ENCODE assay signal across 24 cellular contexts in the genomic region with DNA sequence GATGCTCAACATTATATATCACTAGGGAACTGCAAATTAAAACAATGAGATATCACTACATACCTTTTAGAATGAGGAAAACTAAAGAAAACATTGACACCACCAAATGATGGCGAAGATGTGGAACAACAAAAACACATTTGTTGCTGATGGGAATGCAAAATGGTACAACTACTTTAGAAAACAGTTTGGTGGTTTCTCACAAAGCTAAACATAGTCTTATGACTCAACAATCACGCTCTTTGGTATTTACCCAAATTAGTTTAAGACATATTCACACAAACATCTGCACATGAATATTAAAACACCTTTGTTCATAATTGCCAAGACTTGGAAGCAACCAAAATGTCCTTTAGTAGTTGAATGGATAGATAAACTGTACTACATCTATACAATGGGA.
"Had no signal": no experiment of that assay in that cellular context is flagged by ENCODE, and none has a peak within 500 bp of the region (broad histone marks: within the 10 kb centered on the region; RNA-seq: fewer than 3 reads in every experiment).

No MANE protein-coding gene starts in this region.

- FAIRE-seq: HepG2, RCC 7860 had no signal

- DNase-seq: IMR-90, Karpas-422, KG1, MV-4-11, NCI-H1092, NCI-H1105 treated with DMSO at 0.1 percent for 48 hours, NCI-H1417 treated with DMSO at 0.1 percent for 48 hours, NCI-H146, NCI-H1694 treated with DMSO at 0.1 percent for 48 hours, NCI-H1930, NCI-H2081, NCI-H2107, NCI-H2171, NCI-H226, NCI-H446, NCI-H510A, NCI-H524 treated with DMSO at 0.1 percent for 48 hours, Right ventricle myocardium superior, RPMI8226, SIG-M5 had no signal

- H3K27me3 ChIP-seq: SJSA1 had no signal

- ATAC-seq: HepG2 had no signal

- H3K27ac ChIP-seq: SJSA1, SK-N-MC had no signal

- H3K4me3 ChIP-seq: SJSA1, SK-N-MC had no signal

- H3K9me3 ChIP-seq: SJSA1 had no signal

- H3K4me1 ChIP-seq: SJSA1 had no signal
